In the genomic region with DNA sequence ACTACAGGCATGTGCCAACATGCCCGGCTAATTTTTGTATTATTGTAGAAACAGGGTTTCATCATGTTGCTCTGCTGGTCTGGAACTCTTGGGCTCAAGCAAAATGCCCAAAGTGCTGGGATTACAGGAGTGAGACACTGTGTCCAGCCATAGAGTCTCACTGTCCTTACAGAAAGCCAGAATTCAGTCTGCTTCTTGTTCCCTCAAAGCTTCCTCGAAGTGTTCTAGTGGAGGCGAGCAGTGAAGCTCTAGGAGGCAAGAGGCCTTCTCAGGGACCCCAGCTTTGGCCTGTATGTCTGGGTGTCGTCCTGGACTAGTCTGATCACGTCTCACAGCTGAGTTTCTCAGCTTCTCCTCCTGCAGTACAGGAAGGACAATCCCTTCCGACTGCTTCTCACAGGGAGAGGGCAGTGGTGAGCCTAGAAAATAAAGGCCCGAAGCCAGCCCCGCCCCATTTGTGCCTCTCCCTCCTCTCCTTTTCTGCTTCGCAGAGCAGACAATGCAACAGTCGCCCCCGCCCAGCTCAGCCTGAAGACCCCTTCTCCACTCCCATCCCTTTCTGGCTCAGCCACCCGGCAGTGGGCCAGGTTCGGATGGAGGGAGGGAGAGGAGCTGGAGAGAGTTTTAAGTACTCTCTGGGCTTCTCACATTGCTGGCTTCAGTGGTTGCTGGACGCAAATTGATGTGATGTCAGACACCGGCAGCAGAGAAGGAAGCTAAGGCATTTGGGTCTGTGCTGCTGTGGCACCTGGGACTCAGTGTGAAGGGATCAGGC, we compare ENCODE assay signal across 8 cellular contexts. TPM values are rescaled to one million over a fixed set of nuclear protein-coding genes. Genes with fewer than 3 reads are reported as not detected.
DNase-seq lines count a peak whose midpoint lies in the region; ATAC-seq and TF ChIP-seq lines count a peak whose summit lies in the region.

No MANE protein-coding gene starts in this region.

- H3K4me3 ChIP-seq in neuron (ENCODE audit: low read length) (peak overlapping the region; percentile 6), upper lobe of right lung (peak overlapping the region; percentile 23)

- DNase-seq in CD1c-positive myeloid dendritic cell (ENCODE audit: extremely low spot score) (peak; percentile 57), GM20000 (ENCODE audit: low spot score) (peak; percentile 76), RPMI8226 (peak; percentile 84), foreskin melanocyte (peak; percentile 60), upper lobe of right lung (peak; percentile 86)
- peak; percentile 40 for DNase-seq in activated effector memory CD4-positive, alpha-beta T cell treated with Interleukin-2 at 50 U/mL for 16 hours

- ATAC-seq in upper lobe of right lung, result peak; percentile 91

- H3K36me3 ChIP-seq in neuron (ENCODE audit: insufficient read depth, low read length) (peaks cover 2% of the 10 kb centered on the region), upper lobe of right lung (no peaks in the 10 kb centered on the region)

- peak overlapping the region; percentile 78 for H3K27ac ChIP-seq in upper lobe of right lung

- intact Hi-C loops in upper lobe of right lung (cut with DNase I), result no loop called here

- peak; percentile 5 for TF ChIP-seq CTCF in GM20000 (IDR thresholded peaks at IDR 0.05; ENCODE audit: extremely low read depth, missing control alignments)
- peak; percentile 44; the same call in 1 of the 2 replicates for TF ChIP-seq CTCF in LNCAP (IDR thresholded peaks at IDR 0.05)
- peak; percentile 53 for TF ChIP-seq CTCF in upper lobe of right lung (IDR thresholded peaks at IDR 0.05)

- H3K27me3 ChIP-seq in neuron (ENCODE audit: insufficient read depth, low read length), result no peaks in the 10 kb centered on the region
- no peaks in the 10 kb centered on the region for H3K27me3 ChIP-seq in upper lobe of right lung

- H3K9me3 ChIP-seq in neuron (ENCODE audit: low read length), result no peaks in the 10 kb centered on the region
- H3K9me3 ChIP-seq in upper lobe of right lung, result no peaks in the 10 kb centered on the region

- H3K4me1 ChIP-seq in neuron (ENCODE audit: insufficient read depth, low read length), result peaks cover 10% of the 10 kb centered on the region
- H3K4me1 ChIP-seq in upper lobe of right lung, result peaks cover 4% of the 10 kb centered on the region

- H2AFZ ChIP-seq in neuron (ENCODE audit: low read depth, low read length), result no peak overlapping the region

RNA-seq across cellular contexts. Expression of gene FAM3A, which starts 11.1 kb away (rescaled TPM):
- 42.6 TPM for total RNA-seq in upper lobe of right lung

RNA-seq across cellular contexts. Expression of gene G6PD, which starts 19.6 kb away (rescaled TPM):
- total RNA-seq in upper lobe of right lung, result 84.9 TPM

RNA-seq across cellular contexts. Expression of gene IKBKG, which starts 20.3 kb away (rescaled TPM):
- total RNA-seq in upper lobe of right lung, result 33.4 TPM

RNA-seq across cellular contexts. Expression of gene SLC10A3, which starts 36.7 kb away (rescaled TPM):
- total RNA-seq in upper lobe of right lung, result 23.7 TPM

RNA-seq across cellular contexts. Expression of gene UBL4A, which starts 40.7 kb away (rescaled TPM):
- total RNA-seq in upper lobe of right lung, result 33.8 TPM

Comparison
In these comparisons a context has a peak if more than half of its experiments do, and no peak if none do; other contexts are left out.
1. Peak in every context shown above with its lines: DNase-seq, ATAC-seq, H3K4me3 ChIP-seq and H3K27ac ChIP-seq.